ENCODE assay signal across 10 cellular contexts in genomic region chr18:33804258-33804657, GRCh38.
DNase-seq lines count a peak whose midpoint lies in the region; ATAC-seq and TF ChIP-seq lines count a peak whose summit lies in the region.
"Had no signal": no experiment of that assay in that cellular context is flagged by ENCODE, and none has a peak within 500 bp of the region (broad histone marks: within the 10 kb centered on the region; RNA-seq: fewer than 3 reads in every experiment).

No MANE protein-coding gene starts in this region.

- TF ChIP-seq CTCF in astrocyte of the cerebellum (IDR thresholded peaks at IDR 0.05; ENCODE audit: low read depth, low read length, missing control alignments) = no peak

- ATAC-seq in HG02885 (IDR thresholded peaks at IDR 0.05; ENCODE audit: poor library complexity, unreplicated experiment) (no peak), GM19467 (IDR thresholded peaks at IDR 0.05; ENCODE audit: unreplicated experiment) (no peak), GM19463 (IDR thresholded peaks at IDR 0.05; ENCODE audit: unreplicated experiment) (no peak)
- ATAC-seq: pancreas had no signal

- no peak overlapping the region for H3K4me3 ChIP-seq in astrocyte of the cerebellum (ENCODE audit: low read depth, low read length)
- H3K4me3 ChIP-seq: pancreas, Peyer's patch had no signal

- in situ Hi-C loops in astrocyte of the cerebellum (cut with HindIII; ENCODE audit: low sequenced_read_pairs) = no loop called here

- peak; percentile 89 for DNase-seq in DMS79 treated with DMSO at 0.1 percent for 48 hours (lab: John Stamatoyannopoulos, UW)
- DNase-seq in NAMALWA (ENCODE audit: low spot score) = peak; percentile 10
- peak; percentile 80 for DNase-seq in astrocyte of the cerebellum (ENCODE audit: low read depth)
- peak; percentile 72 for DNase-seq in iris pigment epithelial cell (ENCODE audit: low read depth)
- DNase-seq in NCI-H226 = no peak
- DNase-seq: pancreas, Peyer's patch had no signal
